In the genomic region with DNA sequence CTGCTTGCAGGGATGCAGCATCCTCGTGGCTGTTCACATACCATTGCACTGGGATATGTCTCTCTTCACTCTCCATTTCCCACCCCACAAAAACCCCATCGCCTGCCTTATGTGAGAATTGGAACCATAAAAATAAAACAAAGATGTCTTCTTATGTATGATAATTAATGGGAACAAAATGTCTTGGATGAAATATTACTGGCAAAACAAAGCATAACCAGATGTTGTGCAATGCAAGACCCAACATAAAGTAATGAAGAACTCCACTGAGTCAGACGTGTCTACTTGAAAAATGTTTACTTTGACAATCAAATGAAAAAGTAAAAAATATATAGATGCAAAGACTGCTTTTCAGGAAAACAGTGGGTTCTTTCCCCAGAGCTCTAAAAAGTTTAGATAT, we compare ENCODE assay signal across 23 cellular contexts.
"Had no signal": no experiment of that assay in that cellular context is flagged by ENCODE, and none has a peak within 500 bp of the region (broad histone marks: within the 10 kb centered on the region; RNA-seq: fewer than 3 reads in every experiment).

No MANE protein-coding gene starts in this region.

- DNase-seq: activated B cell treated with CpG ODN at 0.5 μM for 24 hours; activated CD4-positive, alpha-beta T cell treated with anti-CD3 and anti-CD28 coated beads for 1 hour; activated CD4-positive, alpha-beta T cell treated with anti-CD3 and anti-CD28 coated beads, Interleukin-2, amount 10 ng/mL, durations not matched to agents 24 days and 14 days; activated CD4-positive, alpha-beta T cell treated with anti-CD3 and anti-CD28 coated beads, Interleukin-2, amount 50 U/mL, for 48 hours; activated CD8-positive, alpha-beta memory T cell treated with anti-CD3 and anti-CD28 coated beads, Interleukin-2, amount 10 ng/mL, durations not matched to agents 7 days and 5 days; activated gamma-delta T cell; activated naive CD4-positive, alpha-beta T cell treated with anti-CD3 and anti-CD28 coated beads for 36 hours; activated T-cell treated with anti-CD3 and anti-CD28 coated beads, Interleukin-2, amount 50 U/mL, for 4 hours; anterior cingulate cortex; Karpas-422; NCI-H1105 treated with DMSO at 0.1 percent for 48 hours; NCI-H1436 treated with DMSO at 0.1 percent for 48 hours; NCI-H187; NCI-H2081 treated with DMSO at 0.1 percent for 48 hours; NCI-H446; NCI-H524; PC-3; SHP77; T-cell; T-helper 2 cell; T1000 had no signal

- H3K4me3 ChIP-seq: K562 had no signal

- ATAC-seq: activated CD8-positive, alpha-beta memory T cell treated with anti-CD3 and anti-CD28 coated beads, Interleukin-2, amount 10 ng/mL, durations not matched to agents 7 days and 5 days; activated T-cell treated with anti-CD3 and anti-CD28 coated beads, Interleukin-2, amount 50 U/mL, for 4 hours; activated T-helper 17 cell treated with anti-CD3 and anti-CD28 coated beads, Interleukin-2, amount 50 U/mL, for 72 hours; K562; PC-3; T-cell had no signal
